ENCODE assay signal across 10 cellular contexts in genomic region chr12:6266431-6267006, GRCh38. TPM values are rescaled to one million over a fixed set of nuclear protein-coding genes. Genes with fewer than 3 reads are reported as not detected.
DNase-seq lines count a peak whose midpoint lies in the region; ATAC-seq and TF ChIP-seq lines count a peak whose summit lies in the region.
"Had no signal": no experiment of that assay in that cellular context is flagged by ENCODE, and none has a peak within 500 bp of the region (broad histone marks: within the 10 kb centered on the region; RNA-seq: fewer than 3 reads in every experiment).

No MANE protein-coding gene starts in this region.

- H3K9me3 Mint-ChIP-seq in activated CD4-positive, alpha-beta T cell treated with anti-CD3 and anti-CD28 coated beads, Interleukin-2, amount 10 ng/mL, durations not matched to agents 24 days and 14 days: no peaks in the 10 kb centered on the region
- H3K9me3 Mint-ChIP-seq: central memory CD8-positive, alpha-beta T cell had no signal

- H3K4me2 ChIP-seq in Karpas-422 (ENCODE audit: low read depth, low read length, poor library complexity, severe bottlenecking): no peak overlapping the region

- H3K27me3 Mint-ChIP-seq in activated CD4-positive, alpha-beta T cell treated with anti-CD3 and anti-CD28 coated beads, Interleukin-2, amount 10 ng/mL, durations not matched to agents 24 days and 14 days: peaks cover 5% of the 10 kb centered on the region

- no peaks in the 10 kb centered on the region for H3K9me3 ChIP-seq in suprapubic skin
- no peaks in the 10 kb centered on the region for H3K9me3 ChIP-seq in Karpas-422 (ENCODE audit: low read length)

- no peaks in the 10 kb centered on the region for H3K79me2 ChIP-seq in Karpas-422 (ENCODE audit: low read length)

- DNase-seq in activated CD4-positive, alpha-beta T cell treated with anti-CD3 and anti-CD28 coated beads, Interleukin-2, amount 10 ng/mL, durations not matched to agents 24 days and 14 days: no peak
- DNase-seq in activated CD4-positive, alpha-beta T cell treated with anti-CD3 and anti-CD28 coated beads for 4 hours: no peak
- DNase-seq in NCI-H526 treated with DMSO at 0.1 percent for 48 hours (lab: John Stamatoyannopoulos, UW): peak; percentile 37
- peak; percentile 26 for DNase-seq in glomerular visceral epithelial cell (ENCODE audit: extremely low spot score)
- DNase-seq in suprapubic skin (ENCODE audit: low spot score in 2 of 2): no peak
- no peak for DNase-seq in medulla oblongata (ENCODE audit: extremely low spot score)
- DNase-seq in Karpas-422: no peak
- DNase-seq: NCI-H1694 had no signal

- TF ChIP-seq POLR2A in suprapubic skin (IDR thresholded peaks at IDR 0.05): no peak

- intact Hi-C loops in activated CD4-positive, alpha-beta T cell treated with anti-CD3 and anti-CD28 coated beads, Interleukin-2, amount 10 ng/mL, durations not matched to agents 24 days and 14 days (cut with micrococcal nuclease): loop anchor here (1.0 to 5.0 kb wide), 2 partner anchors 34 to 99 kb away; no protein-coding TSS in a partner anchor

- no peaks in the 10 kb centered on the region for H3K36me3 Mint-ChIP-seq in activated CD4-positive, alpha-beta T cell treated with anti-CD3 and anti-CD28 coated beads, Interleukin-2, amount 10 ng/mL, durations not matched to agents 24 days and 14 days (ENCODE audit: low read depth)

- H3K36me3 ChIP-seq in suprapubic skin (no peaks in the 10 kb centered on the region), Karpas-422 (ENCODE audit: insufficient read depth, low read length) (no peaks in the 10 kb centered on the region)

- no peak overlapping the region for H3K4me3 Mint-ChIP-seq in activated CD4-positive, alpha-beta T cell treated with anti-CD3 and anti-CD28 coated beads, Interleukin-2, amount 10 ng/mL, durations not matched to agents 24 days and 14 days
- H3K4me3 Mint-ChIP-seq: central memory CD8-positive, alpha-beta T cell had no signal

- peak overlapping the region; percentile 81 for H3K27ac Mint-ChIP-seq in activated CD4-positive, alpha-beta T cell treated with anti-CD3 and anti-CD28 coated beads, Interleukin-2, amount 10 ng/mL, durations not matched to agents 24 days and 14 days

- H3K27ac ChIP-seq in suprapubic skin: peak overlapping the region; percentile 56
- H3K27ac ChIP-seq in Karpas-422 (ENCODE audit: low read length): no peak overlapping the region

- no peak for TF ChIP-seq EP300 in suprapubic skin (IDR thresholded peaks at IDR 0.05)

- H3K4me1 ChIP-seq in suprapubic skin: peaks cover 21% of the 10 kb centered on the region
- H3K4me1 ChIP-seq in Karpas-422 (ENCODE audit: low read length): peaks cover 6% of the 10 kb centered on the region

- no peaks in the 10 kb centered on the region for H3K9me2 ChIP-seq in Karpas-422 (replicated peaks; ENCODE audit: insufficient read depth, low read length)

- H2AFZ ChIP-seq in Karpas-422 (ENCODE audit: low read length): no peak overlapping the region

- no peak for ATAC-seq in GM18520 (IDR thresholded peaks at IDR 0.05; ENCODE audit: unreplicated experiment)

- H3K27me3 ChIP-seq in suprapubic skin: no peaks in the 10 kb centered on the region
- H3K27me3 ChIP-seq in Karpas-422 (ENCODE audit: low read length): no peaks in the 10 kb centered on the region

- H3K4me1 Mint-ChIP-seq in activated CD4-positive, alpha-beta T cell treated with anti-CD3 and anti-CD28 coated beads, Interleukin-2, amount 10 ng/mL, durations not matched to agents 24 days and 14 days: peaks cover 15% of the 10 kb centered on the region
- H3K4me1 Mint-ChIP-seq: central memory CD8-positive, alpha-beta T cell had no signal

- H4K20me1 ChIP-seq in Karpas-422 (ENCODE audit: insufficient read depth, low read depth, low read length): no peaks in the 10 kb centered on the region

- H3K4me3 ChIP-seq in suprapubic skin (no peak overlapping the region), Karpas-422 (ENCODE audit: low read length) (no peak overlapping the region)

- TF ChIP-seq CTCF in suprapubic skin (IDR thresholded peaks at IDR 0.05): no peak

- WGBS in suprapubic skin: 77% methylated on average over 11 of the region's 11 CpGs

- no peak overlapping the region for H3K9ac ChIP-seq in Karpas-422 (ENCODE audit: low read length)

RNA-seq across cellular contexts. Expression of gene PLEKHG6, which starts 44.0 kb away (rescaled TPM):
- total RNA-seq in activated CD4-positive, alpha-beta T cell treated with anti-CD3 and anti-CD28 coated beads, Interleukin-2, amount 10 ng/mL, durations not matched to agents 24 days and 14 days: not detected in 2 replicates
- 10 to 100 TPM; 12.4 to 29.9 (median 27.8) TPM for total RNA-seq in suprapubic skin
- total RNA-seq in Karpas-422 (2014; rRNA removed; shearing (Covaris generic); ENCODE audit: low replicate concordance): not detected in 2 replicates

Comparison
In these comparisons a context has a peak if more than half of its experiments do, and no peak if none do; other contexts are left out.
1. DNase-seq: peak in NCI-H526 treated with DMSO at 0.1 percent for 48 hours (single experiment) and glomerular visceral epithelial cell (single experiment); none in activated CD4-positive, alpha-beta T cell treated with anti-CD3 and anti-CD28 coated beads, Interleukin-2, amount 10 ng/mL, durations not matched to agents 24 days and 14 days (single experiment), activated CD4-positive, alpha-beta T cell treated with anti-CD3 and anti-CD28 coated beads for 4 hours (0 of 2), suprapubic skin (0 of 2), medulla oblongata (single experiment) and Karpas-422 (single experiment).
2. RNA of gene PLEKHG6, which starts 44.0 kb away (total RNA-seq): 12.4 to 29.9 TPM in suprapubic skin; not detected in activated CD4-positive, alpha-beta T cell treated with anti-CD3 and anti-CD28 coated beads, Interleukin-2, amount 10 ng/mL, durations not matched to agents 24 days and 14 days and not detected in Karpas-422; every median in the first group is over 10 times any median in the second.